In the genomic region with DNA sequence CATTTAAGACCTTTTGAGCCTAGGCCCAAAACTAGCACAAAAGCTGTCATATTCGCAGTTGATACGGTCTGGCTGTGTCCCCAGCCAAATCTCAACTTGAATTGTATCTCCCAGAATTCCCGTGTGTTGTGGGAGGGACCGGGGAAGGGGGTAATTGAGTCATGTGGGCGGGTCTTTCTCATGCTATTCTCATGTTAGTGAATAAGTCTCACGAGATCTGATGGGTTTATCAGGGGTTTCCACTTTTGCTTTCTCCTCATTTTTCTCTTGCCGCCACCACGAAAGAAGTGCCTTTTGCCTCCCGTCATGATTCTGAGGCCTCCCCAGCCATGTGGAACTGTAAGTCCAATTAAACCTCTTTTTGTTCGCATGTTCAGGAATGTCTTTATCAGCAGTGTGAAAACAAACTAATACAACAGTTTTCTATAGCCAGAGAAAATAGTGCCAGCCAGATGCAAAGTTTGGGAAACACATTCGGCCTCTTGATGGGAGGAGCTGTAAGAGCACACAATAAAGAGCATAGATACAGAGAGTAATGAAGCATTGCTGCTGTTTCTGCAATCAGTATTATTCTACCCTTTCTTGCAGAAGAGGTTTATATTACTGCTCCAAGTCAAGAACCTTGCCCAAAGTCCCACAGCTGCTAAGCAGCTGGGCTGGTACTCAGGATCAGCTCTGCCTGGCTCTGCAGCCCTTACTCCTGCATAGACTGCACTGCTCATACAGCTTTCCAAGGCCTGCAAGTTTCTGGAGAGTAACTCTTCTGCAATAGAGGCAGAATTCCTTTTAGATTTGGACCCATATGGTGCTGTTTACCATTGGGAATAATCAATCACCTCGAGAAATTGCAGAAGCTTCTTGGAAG, we compare ENCODE assay signal across 1 cellular context.
TF ChIP-seq lines count a peak whose summit lies in the region.

No MANE protein-coding gene starts in this region.

TF ChIP-seq in K562, 482 proteins besides CTCF, POLR2A, EP300 and RAD21 (continued from another document and continues in another):
- TF ChIP-seq, protein P1, sequence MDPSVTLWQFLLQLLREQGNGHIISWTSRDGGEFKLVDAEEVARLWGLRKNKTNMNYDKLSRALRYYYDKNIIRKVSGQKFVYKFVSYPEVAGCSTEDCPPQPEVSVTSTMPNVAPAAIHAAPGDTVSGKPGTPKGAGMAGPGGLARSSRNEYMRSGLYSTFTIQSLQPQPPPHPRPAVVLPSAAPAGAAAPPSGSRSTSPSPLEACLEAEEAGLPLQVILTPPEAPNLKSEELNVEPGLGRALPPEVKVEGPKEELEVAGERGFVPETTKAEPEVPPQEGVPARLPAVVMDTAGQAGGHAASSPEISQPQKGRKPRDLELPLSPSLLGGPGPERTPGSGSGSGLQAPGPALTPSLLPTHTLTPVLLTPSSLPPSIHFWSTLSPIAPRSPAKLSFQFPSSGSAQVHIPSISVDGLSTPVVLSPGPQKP (CRISPR knock-in tag; IDR thresholded peaks at IDR 0.05) = no peak
- no peak for TF ChIP-seq ZNF134 (CRISPR knock-in tag; conservative IDR thresholded peaks at IDR 0.05)
- TF ChIP-seq ATF1 (CRISPR knock-in tag; IDR thresholded peaks at IDR 0.05) = no peak
- no peak for TF ChIP-seq ATF1 (tag; IDR thresholded peaks at IDR 0.05)
- TF ChIP-seq TSC22D4 (tag; IDR thresholded peaks at IDR 0.05) = no peak
- TF ChIP-seq THRAP3 (IDR thresholded peaks at IDR 0.05; ENCODE audit: borderline replicate concordance) = no peak
- TF ChIP-seq IRF2 (CRISPR knock-in tag; IDR thresholded peaks at IDR 0.05) = no peak
- TF ChIP-seq, protein P2, sequence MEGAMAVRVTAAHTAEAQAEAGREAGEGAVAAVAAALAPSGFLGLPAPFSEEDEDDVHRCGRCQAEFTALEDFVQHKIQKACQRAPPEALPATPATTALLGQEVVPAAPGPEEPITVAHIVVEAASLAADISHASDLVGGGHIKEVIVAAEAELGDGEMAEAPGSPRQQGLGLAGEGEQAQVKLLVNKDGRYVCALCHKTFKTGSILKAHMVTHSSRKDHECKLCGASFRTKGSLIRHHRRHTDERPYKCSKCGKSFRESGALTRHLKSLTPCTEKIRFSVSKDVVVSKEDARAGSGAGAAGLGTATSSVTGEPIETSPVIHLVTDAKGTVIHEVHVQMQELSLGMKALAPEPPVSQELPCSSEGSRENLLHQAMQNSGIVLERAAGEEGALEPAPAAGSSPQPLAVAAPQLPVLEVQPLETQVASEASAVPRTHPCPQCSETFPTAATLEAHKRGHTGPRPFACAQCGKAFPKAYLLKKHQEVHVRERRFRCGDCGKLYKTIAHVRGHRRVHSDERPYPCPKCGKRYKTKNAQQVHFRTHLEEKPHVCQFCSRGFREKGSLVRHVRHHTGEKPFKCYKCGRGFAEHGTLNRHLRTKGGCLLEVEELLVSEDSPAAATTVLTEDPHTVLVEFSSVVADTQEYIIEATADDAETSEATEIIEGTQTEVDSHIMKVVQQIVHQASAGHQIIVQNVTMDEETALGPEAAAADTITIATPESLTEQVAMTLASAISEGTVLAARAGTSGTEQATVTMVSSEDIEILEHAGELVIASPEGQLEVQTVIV (CRISPR knock-in tag; IDR thresholded peaks at IDR 0.05; ENCODE audit: borderline replicate concordance) = no peak
- TF ChIP-seq GATAD2B (IDR thresholded peaks at IDR 0.05; ENCODE audit: borderline replicate concordance) = no peak
- no peak for TF ChIP-seq NR2F6 (CRISPR knock-in tag; IDR thresholded peaks at IDR 0.05)
- no peak for TF ChIP-seq TBL1XR1 (IDR thresholded peaks at IDR 0.05; ENCODE audit: low read length in 2 of 2)
- TF ChIP-seq EZH2 (IDR thresholded peaks at IDR 0.05; ENCODE audit: borderline replicate concordance, low read depth, low read length) = no peak
- no peak for TF ChIP-seq KLF13 (tag; IDR thresholded peaks at IDR 0.05; ENCODE audit: borderline replicate concordance, low read depth)
- no peak for TF ChIP-seq ZNF583 (CRISPR knock-in tag; IDR thresholded peaks at IDR 0.05)
- TF ChIP-seq CREB1 (IDR thresholded peaks at IDR 0.05) = no peak
- no peak for TF ChIP-seq CREB1 (CRISPR knock-in tag; IDR thresholded peaks at IDR 0.05)
- peak; percentile 78 for TF ChIP-seq L3MBTL2 (IDR thresholded peaks at IDR 0.05)
- no peak for TF ChIP-seq NCOA1 (IDR thresholded peaks at IDR 0.05; ENCODE audit: low read depth)
- TF ChIP-seq ZC3H8 (IDR thresholded peaks at IDR 0.05) = no peak
- no peak for TF ChIP-seq ZNF444 (CRISPR knock-in tag; IDR thresholded peaks at IDR 0.05)
- no peak for TF ChIP-seq ZNF124 (CRISPR knock-in tag; IDR thresholded peaks at IDR 0.05)
- no peak for TF ChIP-seq PHB2 (IDR thresholded peaks at IDR 0.05; ENCODE audit: low read depth)
- TF ChIP-seq, protein P3, sequence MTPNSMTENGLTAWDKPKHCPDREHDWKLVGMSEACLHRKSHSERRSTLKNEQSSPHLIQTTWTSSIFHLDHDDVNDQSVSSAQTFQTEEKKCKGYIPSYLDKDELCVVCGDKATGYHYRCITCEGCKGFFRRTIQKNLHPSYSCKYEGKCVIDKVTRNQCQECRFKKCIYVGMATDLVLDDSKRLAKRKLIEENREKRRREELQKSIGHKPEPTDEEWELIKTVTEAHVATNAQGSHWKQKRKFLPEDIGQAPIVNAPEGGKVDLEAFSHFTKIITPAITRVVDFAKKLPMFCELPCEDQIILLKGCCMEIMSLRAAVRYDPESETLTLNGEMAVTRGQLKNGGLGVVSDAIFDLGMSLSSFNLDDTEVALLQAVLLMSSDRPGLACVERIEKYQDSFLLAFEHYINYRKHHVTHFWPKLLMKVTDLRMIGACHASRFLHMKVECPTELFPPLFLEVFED (CRISPR knock-in tag; conservative IDR thresholded peaks at IDR 0.05) = no peak
- TF ChIP-seq ZNF778 (CRISPR knock-in tag; IDR thresholded peaks at IDR 0.05) = no peak
- no peak for TF ChIP-seq SMAD1 (IDR thresholded peaks at IDR 0.05; ENCODE audit: low read depth, low read length, partially characterized antibody)
- TF ChIP-seq, protein P4, sequence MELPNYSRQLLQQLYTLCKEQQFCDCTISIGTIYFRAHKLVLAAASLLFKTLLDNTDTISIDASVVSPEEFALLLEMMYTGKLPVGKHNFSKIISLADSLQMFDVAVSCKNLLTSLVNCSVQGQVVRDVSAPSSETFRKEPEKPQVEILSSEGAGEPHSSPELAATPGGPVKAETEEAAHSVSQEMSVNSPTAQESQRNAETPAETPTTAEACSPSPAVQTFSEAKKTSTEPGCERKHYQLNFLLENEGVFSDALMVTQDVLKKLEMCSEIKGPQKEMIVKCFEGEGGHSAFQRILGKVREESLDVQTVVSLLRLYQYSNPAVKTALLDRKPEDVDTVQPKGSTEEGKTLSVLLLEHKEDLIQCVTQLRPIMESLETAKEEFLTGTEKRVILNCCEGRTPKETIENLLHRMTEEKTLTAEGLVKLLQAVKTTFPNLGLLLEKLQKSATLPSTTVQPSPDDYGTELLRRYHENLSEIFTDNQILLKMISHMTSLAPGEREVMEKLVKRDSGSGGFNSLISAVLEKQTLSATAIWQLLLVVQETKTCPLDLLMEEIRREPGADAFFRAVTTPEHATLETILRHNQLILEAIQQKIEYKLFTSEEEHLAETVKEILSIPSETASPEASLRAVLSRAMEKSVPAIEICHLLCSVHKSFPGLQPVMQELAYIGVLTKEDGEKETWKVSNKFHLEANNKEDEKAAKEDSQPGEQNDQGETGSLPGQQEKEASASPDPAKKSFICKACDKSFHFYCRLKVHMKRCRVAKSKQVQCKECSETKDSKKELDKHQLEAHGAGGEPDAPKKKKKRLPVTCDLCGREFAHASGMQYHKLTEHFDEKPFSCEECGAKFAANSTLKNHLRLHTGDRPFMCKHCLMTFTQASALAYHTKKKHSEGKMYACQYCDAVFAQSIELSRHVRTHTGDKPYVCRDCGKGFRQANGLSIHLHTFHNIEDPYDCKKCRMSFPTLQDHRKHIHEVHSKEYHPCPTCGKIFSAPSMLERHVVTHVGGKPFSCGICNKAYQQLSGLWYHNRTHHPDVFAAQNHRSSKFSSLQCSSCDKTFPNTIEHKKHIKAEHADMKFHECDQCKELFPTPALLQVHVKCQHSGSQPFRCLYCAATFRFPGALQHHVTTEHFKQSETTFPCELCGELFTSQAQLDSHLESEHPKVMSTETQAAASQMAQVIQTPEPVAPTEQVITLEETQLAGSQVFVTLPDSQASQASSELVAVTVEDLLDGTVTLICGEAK (IDR thresholded peaks at IDR 0.05) = peak; percentile 62; the same call in 1 of the 2 replicates
- TF ChIP-seq, protein P4 (CRISPR knock-in tag; IDR thresholded peaks at IDR 0.05) = no peak
- no peak for TF ChIP-seq DIDO1 (tag; IDR thresholded peaks at IDR 0.05; ENCODE audit: low read depth)
- no peak for TF ChIP-seq BRD4 (IDR thresholded peaks at IDR 0.05)
- TF ChIP-seq RBM17 (IDR thresholded peaks at IDR 0.05; ENCODE audit: borderline replicate concordance, low read depth, low read length) = no peak
- TF ChIP-seq GTF2A2 (tag; IDR thresholded peaks at IDR 0.05) = no peak
- TF ChIP-seq KDM1A (IDR thresholded peaks at IDR 0.05) = no peak
- TF ChIP-seq ELF4 (CRISPR knock-in tag; IDR thresholded peaks at IDR 0.05) = no peak
- no peak for TF ChIP-seq ZBTB8A (IDR thresholded peaks at IDR 0.05; ENCODE audit: partially characterized antibody)
- TF ChIP-seq, protein P5, sequence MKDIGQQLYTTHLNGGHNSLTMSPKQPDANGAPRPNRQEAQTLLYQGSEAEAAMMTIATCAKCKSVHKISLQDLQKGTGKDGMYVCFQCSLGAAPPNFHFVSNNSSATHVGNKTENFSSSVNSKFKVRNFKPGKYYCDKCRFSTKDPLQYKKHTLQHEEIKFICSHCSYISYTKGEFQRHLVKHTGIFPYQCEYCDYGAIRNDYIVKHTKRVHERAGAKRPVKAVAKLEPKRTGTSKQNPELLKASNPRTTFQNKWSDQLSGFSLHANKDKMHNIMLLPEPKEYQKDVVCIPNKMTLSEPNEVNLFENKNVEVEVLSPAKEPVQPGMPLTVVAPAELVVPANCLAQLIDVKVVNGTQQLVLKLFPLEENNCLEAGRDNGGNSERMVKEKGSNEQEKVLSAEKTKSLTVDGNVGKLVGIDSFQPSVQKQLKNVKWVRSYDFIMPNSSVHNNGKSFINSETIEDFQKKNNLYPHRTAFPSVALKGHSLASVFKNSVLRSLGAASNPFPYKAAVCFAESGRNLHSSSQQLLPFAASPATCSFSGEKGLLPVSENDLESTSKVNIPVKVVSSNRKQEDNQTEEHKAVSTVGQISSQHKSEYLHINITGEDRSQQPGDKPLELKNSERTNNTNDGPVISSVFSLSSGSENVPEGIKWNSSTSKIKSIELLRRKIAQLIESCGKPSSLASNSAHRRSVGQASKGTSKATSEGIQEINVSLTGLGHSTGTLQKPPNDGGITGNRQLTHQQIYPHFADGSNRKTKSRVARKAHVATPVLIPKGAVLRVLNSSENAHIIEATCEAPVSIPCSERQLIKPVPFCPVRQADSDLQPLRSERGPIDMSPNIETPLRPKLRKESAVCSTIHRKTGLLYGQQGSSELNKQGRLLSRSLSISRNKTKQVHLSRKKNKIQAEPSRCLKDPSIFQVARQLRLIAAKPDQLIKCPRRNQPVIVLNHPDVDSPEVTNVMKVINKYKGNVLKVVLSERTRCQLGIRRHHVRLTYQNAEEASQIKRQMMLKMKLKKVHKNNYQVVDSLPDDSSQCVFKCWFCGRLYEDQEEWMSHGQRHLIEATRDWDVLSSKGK (CRISPR knock-in tag; IDR thresholded peaks at IDR 0.05) = no peak
- TF ChIP-seq HDAC3 (IDR thresholded peaks at IDR 0.05; ENCODE audit: borderline replicate concordance, partially characterized antibody) = peak; percentile 36
- no peak for TF ChIP-seq SNRNP70 (optimal IDR thresholded peaks at IDR 0.05; ENCODE audit: low read depth, low read length)
- TF ChIP-seq CHCHD3 (CRISPR knock-in tag; IDR thresholded peaks at IDR 0.05) = no peak
- TF ChIP-seq ETS2 (tag; IDR thresholded peaks at IDR 0.05; ENCODE audit: borderline replicate concordance, poor library complexity, severe bottlenecking) = no peak
- TF ChIP-seq ATF7 (IDR thresholded peaks at IDR 0.05) = no peak; the same call in none of the 2 replicates
- no peak for TF ChIP-seq ZNF408 (CRISPR knock-in tag; IDR thresholded peaks at IDR 0.05; ENCODE audit: low read depth)
- TF ChIP-seq HNRNPH1 (optimal IDR thresholded peaks at IDR 0.05; ENCODE audit: low read depth, low read length) = no peak
- no peak for TF ChIP-seq RB1 (IDR thresholded peaks at IDR 0.05; ENCODE audit: low read depth)
- TF ChIP-seq GABPB2 (CRISPR knock-in tag; conservative IDR thresholded peaks at IDR 0.05) = no peak
- TF ChIP-seq EP400 (IDR thresholded peaks at IDR 0.05) = peak; percentile 89
- no peak for TF ChIP-seq FOXA1 (IDR thresholded peaks at IDR 0.05; ENCODE audit: borderline replicate concordance)
- no peak for TF ChIP-seq ELF1 (tag; IDR thresholded peaks at IDR 0.05)
- TF ChIP-seq POLR3G (IDR thresholded peaks at IDR 0.05; ENCODE audit: extremely low read depth, insufficient read length, insufficient replicate concordance) = no peak
